Comparison of ENCODE assay signal across 12 cellular contexts in the genomic region with DNA sequence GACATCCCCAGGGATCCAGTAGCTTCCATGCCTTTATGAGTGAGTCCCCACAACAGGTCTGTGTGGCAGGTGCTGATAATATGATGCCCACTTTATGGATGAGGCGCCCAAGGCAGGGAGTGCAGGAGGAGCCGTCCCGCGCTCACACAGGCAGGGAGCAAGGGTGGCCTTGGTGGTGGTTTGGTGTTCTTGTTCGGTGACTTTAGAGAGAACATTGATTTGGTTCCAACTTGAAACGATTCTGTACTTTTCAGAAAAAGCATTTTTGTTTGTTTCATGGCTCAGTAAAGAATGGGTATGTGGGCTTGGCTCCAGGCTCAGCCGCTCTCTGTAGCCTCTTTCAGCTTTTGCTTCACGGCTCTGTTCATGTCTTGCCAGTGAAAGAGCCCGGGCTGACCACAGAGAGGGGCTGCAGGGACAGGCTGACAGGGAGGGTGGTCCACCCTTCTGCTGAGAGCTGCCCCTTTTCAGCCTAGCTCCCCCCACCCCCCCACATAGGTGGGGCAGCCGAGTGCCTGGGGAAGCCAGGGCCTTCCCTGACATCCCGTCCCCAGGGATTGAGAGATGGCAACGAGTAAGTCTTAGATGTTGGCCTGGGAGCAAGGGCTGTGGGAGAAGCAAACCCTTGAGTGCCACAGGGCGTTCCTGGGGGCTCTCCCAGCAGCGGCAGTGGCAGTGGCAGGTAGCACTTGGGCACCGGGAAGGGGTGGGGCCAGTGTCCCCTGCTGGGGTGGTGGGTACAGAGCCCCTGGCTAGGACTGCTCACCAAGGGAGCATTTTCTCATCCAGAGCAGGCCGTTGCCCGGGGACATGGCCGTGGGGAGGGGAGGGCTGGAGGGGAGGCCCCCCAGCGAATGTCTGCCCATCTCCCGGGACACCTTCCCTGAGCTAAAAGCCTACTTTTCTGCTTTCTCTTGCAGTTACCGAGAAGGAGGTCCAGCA. TPM values are rescaled to one million over a fixed set of nuclear protein-coding genes. Genes with fewer than 3 reads are reported as not detected.
A peak's percentile ranks its signal among the peaks of the same experiment; 100 is the strongest.
DNase-seq lines count a peak whose midpoint lies in the region; ATAC-seq and TF ChIP-seq lines count a peak whose summit lies in the region.
"Had no signal": no experiment of that assay in that cellular context is flagged by ENCODE, and none has a peak within 500 bp of the region (broad histone marks: within the 10 kb centered on the region; RNA-seq: fewer than 3 reads in every experiment).

No MANE protein-coding gene starts in this region.

- H3K9me3 Mint-ChIP-seq in glutamatergic neuron (ENCODE audit: unreplicated experiment) = peaks cover 7% of the 10 kb centered on the region
- no peaks in the 10 kb centered on the region for H3K9me3 Mint-ChIP-seq in activated CD8-positive, alpha-beta memory T cell treated with anti-CD3 and anti-CD28 coated beads, Interleukin-2, amount 10 ng/mL, durations not matched to agents 7 days and 5 days (ENCODE audit: low read depth)

- TF ChIP-seq POLR2A in sigmoid colon (IDR thresholded peaks at IDR 0.05) (no peak), spleen (IDR thresholded peaks at IDR 0.05) (no peak)

- no peak for TF ChIP-seq EP300 in sigmoid colon (IDR thresholded peaks at IDR 0.05)

- H3K9me3 ChIP-seq in BLaER1 (no peaks in the 10 kb centered on the region), adipocyte (ENCODE audit: control insufficient read depth, low read length) (no peaks in the 10 kb centered on the region), sigmoid colon (no peaks in the 10 kb centered on the region), spleen (no peaks in the 10 kb centered on the region)
- H3K9me3 ChIP-seq: psoas muscle had no signal

- H3K36me3 ChIP-seq in BLaER1 (peaks cover 25% of the 10 kb centered on the region; the same call in 1 of the 2 replicates), adipocyte (ENCODE audit: control insufficient read depth, insufficient read depth, low read length, severe bottlenecking) (no peaks in the 10 kb centered on the region), sigmoid colon (peaks cover 0 to 7% (median 3%) of the 10 kb centered on the region in 4 donors), spleen (no peaks in the 10 kb centered on the region)

- DNase-seq in adipocyte (ENCODE audit: low read depth) (peak; percentile 75), glutamatergic neuron (peak; percentile 37), sigmoid colon (no peak), spleen (no peak), HK-2 (ENCODE audit: unreplicated experiment) (no peak)
- DNase-seq in activated CD8-positive, alpha-beta memory T cell treated with anti-CD3 and anti-CD28 coated beads, Interleukin-2, amount 10 ng/mL, durations not matched to agents 7 days and 5 days = no peak
- DNase-seq: activated CD4-positive, alpha-beta T cell treated with anti-CD3 and anti-CD28 coated beads, Interleukin-2, amount 50 U/mL, for 4 hours; activated gamma-delta T cell treated with Interleukin-2 at 50 U/mL for 16 hours; Karpas-422; psoas muscle had no signal

- TF ChIP-seq CTCF in glutamatergic neuron (IDR thresholded peaks at IDR 0.05; ENCODE audit: partially characterized antibody, unreplicated experiment) (no peak), sigmoid colon (IDR thresholded peaks at IDR 0.05) (no peak), spleen (IDR thresholded peaks at IDR 0.05 in 8 of 11, conservative IDR thresholded peaks at IDR 0.05 in 3 of 11) (no peak)

- ATAC-seq in activated CD8-positive, alpha-beta memory T cell treated with anti-CD3 and anti-CD28 coated beads, Interleukin-2, amount 10 ng/mL, durations not matched to agents 7 days and 5 days = no peak
- no peak for ATAC-seq in HG03442 (IDR thresholded peaks at IDR 0.05; ENCODE audit: unreplicated experiment)
- ATAC-seq: psoas muscle had no signal

- H3K4me1 ChIP-seq in BLaER1 (peaks cover 53% of the 10 kb centered on the region), adipocyte (ENCODE audit: control insufficient read depth, insufficient read depth, low read length) (no peaks in the 10 kb centered on the region), sigmoid colon (peaks cover 0 to 71% (median 67%) of the 10 kb centered on the region in 4 donors), spleen (no peaks in the 10 kb centered on the region)
- H3K4me1 ChIP-seq: psoas muscle had no signal

- intact Hi-C loops in sigmoid colon (cut with DNase I) (no loop called here), spleen (cut with DNase I; ENCODE audit: low total_unique reads) (no loop called here)

- H3K4me1 Mint-ChIP-seq in glutamatergic neuron (ENCODE audit: low read depth, unreplicated experiment) = peaks cover 31% of the 10 kb centered on the region
- no peaks in the 10 kb centered on the region for H3K4me1 Mint-ChIP-seq in activated CD8-positive, alpha-beta memory T cell treated with anti-CD3 and anti-CD28 coated beads, Interleukin-2, amount 10 ng/mL, durations not matched to agents 7 days and 5 days

- H3K27ac ChIP-seq in BLaER1 (no peak overlapping the region), sigmoid colon (peak overlapping the region; percentile 94 to 99 (median 96)), spleen (no peak overlapping the region)
- H3K27ac ChIP-seq: psoas muscle had no signal

- no peak overlapping the region for H3K4me3 ChIP-seq in BLaER1
- no peak overlapping the region for H3K4me3 ChIP-seq in adipocyte (ENCODE audit: low read length)
- no peak overlapping the region for H3K4me3 ChIP-seq in sigmoid colon
- H3K4me3 ChIP-seq in spleen = no peak overlapping the region
- H3K4me3 ChIP-seq: psoas muscle had no signal

- H3K9ac ChIP-seq in BLaER1 = no peak overlapping the region
- no peak overlapping the region for H3K9ac ChIP-seq in adipocyte (ENCODE audit: low read length)

- H3K4me2 ChIP-seq in BLaER1 = peak overlapping the region; percentile 67

- WGBS in sigmoid colon, 2 donors = 77 to 81% methylated on average over 21 of the region's 21 CpGs
- 73 to 86% (median 81%) methylated on average over 11 to 21 of the region's 21 CpGs for WGBS in spleen, 5 donors

- peak overlapping the region; percentile 36 for H3K27ac Mint-ChIP-seq in glutamatergic neuron (ENCODE audit: unreplicated experiment)
- H3K27ac Mint-ChIP-seq in activated CD8-positive, alpha-beta memory T cell treated with anti-CD3 and anti-CD28 coated beads, Interleukin-2, amount 10 ng/mL, durations not matched to agents 7 days and 5 days = no peak overlapping the region

- CTCF ChIA-PET in activated CD8-positive, alpha-beta memory T cell treated with anti-CD3 and anti-CD28 coated beads, Interleukin-2, amount 10 ng/mL, durations not matched to agents 7 days and 5 days (lab: Charles Lee) = interaction anchor here (0.9 to 1.2 kb wide), 2 partner anchors 36 to 42 kb away, joined by 3 read pairs; no protein-coding TSS in a partner anchor

- no peaks in the 10 kb centered on the region for H3K27me3 ChIP-seq in BLaER1
- no peaks in the 10 kb centered on the region for H3K27me3 ChIP-seq in adipocyte (replicated peaks; ENCODE audit: control insufficient read depth, insufficient read depth, low read length)
- no peaks in the 10 kb centered on the region for H3K27me3 ChIP-seq in sigmoid colon
- H3K27me3 ChIP-seq in spleen (replicated peaks in 1 of 7) = no peaks in the 10 kb centered on the region

- H3K36me3 Mint-ChIP-seq in glutamatergic neuron (ENCODE audit: unreplicated experiment) = no peaks in the 10 kb centered on the region
- H3K36me3 Mint-ChIP-seq in activated CD8-positive, alpha-beta memory T cell treated with anti-CD3 and anti-CD28 coated beads, Interleukin-2, amount 10 ng/mL, durations not matched to agents 7 days and 5 days = no peaks in the 10 kb centered on the region

- H4K20me1 ChIP-seq in BLaER1 = peaks cover 64% of the 10 kb centered on the region

- H3K4me3 Mint-ChIP-seq in glutamatergic neuron (ENCODE audit: unreplicated experiment) = peak overlapping the region; percentile 8
- no peak overlapping the region for H3K4me3 Mint-ChIP-seq in activated CD8-positive, alpha-beta memory T cell treated with anti-CD3 and anti-CD28 coated beads, Interleukin-2, amount 10 ng/mL, durations not matched to agents 7 days and 5 days

- peaks cover 5% of the 10 kb centered on the region for H3K27me3 Mint-ChIP-seq in glutamatergic neuron (ENCODE audit: unreplicated experiment)
- H3K27me3 Mint-ChIP-seq in activated CD8-positive, alpha-beta memory T cell treated with anti-CD3 and anti-CD28 coated beads, Interleukin-2, amount 10 ng/mL, durations not matched to agents 7 days and 5 days = no peaks in the 10 kb centered on the region

RNA-seq across cellular contexts. Expression of a gene that starts 28.1 kb away (rescaled TPM):
- total RNA-seq in glutamatergic neuron (ENCODE audit: unreplicated experiment) (312 TPM), sigmoid colon (100 to 1,000 TPM in 1 of 4 donors, 10 to 100 TPM in 3; 78.5 to 133 (median 96.9) TPM), spleen (1 to 10 TPM in 4 of 7 donors, under 1 TPM in 3; 0.46 to 2.5 (median 1.2) TPM)
- polyA plus RNA-seq in sigmoid colon (1 to 10 TPM in 2 of 3 donors, under 1 TPM in 1; 0.69 to 8.9 (median 4.2) TPM), spleen (1 to 10 TPM in 2 of 3 donors, under 1 TPM in 1; 0.50 to 1.6 (median 1.3) TPM)
- total RNA-seq in activated CD8-positive, alpha-beta memory T cell treated with anti-CD3 and anti-CD28 coated beads, Interleukin-2, amount 10 ng/mL, durations not matched to agents 7 days and 5 days = 10 to 100 TPM in 1 of 2 experiments, 1 to 10 TPM in 1; 4.0 to 16.9 TPM

Comparison
In these comparisons a context has a peak if more than half of its experiments do, and no peak if none do; other contexts are left out.
1. H3K27ac ChIP-seq: peak in sigmoid colon (4 of 4); none in BLaER1 (single experiment) and spleen (0 of 8).
2. DNase-seq: peak in adipocyte (single experiment) and glutamatergic neuron (single experiment); none in sigmoid colon (single experiment), spleen (single experiment), activated CD8-positive, alpha-beta memory T cell treated with anti-CD3 and anti-CD28 coated beads, Interleukin-2, amount 10 ng/mL, durations not matched to agents 7 days and 5 days (single experiment) and HK-2 (single experiment).
3. RNA of a gene that starts 28.1 kb away (total RNA-seq): 312 TPM in glutamatergic neuron (single experiment) and 78.5 to 133 TPM in sigmoid colon; 4.0 to 16.9 TPM in activated CD8-positive, alpha-beta memory T cell treated with anti-CD3 and anti-CD28 coated beads, Interleukin-2, amount 10 ng/mL, durations not matched to agents 7 days and 5 days and 0.46 to 2.5 TPM in spleen; every median in the first group is over 4 times any median in the second.